ENCODE assay signal across 19 cellular contexts in genomic region chr5:124139995-124140394, GRCh38.
DNase-seq lines count a peak whose midpoint lies in the region; TF ChIP-seq lines count a peak whose summit lies in the region.
"Had no signal": no experiment of that assay in that cellular context is flagged by ENCODE, and none has a peak within 500 bp of the region (broad histone marks: within the 10 kb centered on the region; RNA-seq: fewer than 3 reads in every experiment).

No MANE protein-coding gene starts in this region.

- peak overlapping the region; percentile 37 for H3K27ac ChIP-seq in left ventricle myocardium inferior (replicated peaks)
- no peak overlapping the region for H3K27ac ChIP-seq in sigmoid colon
- H3K27ac ChIP-seq: HL-60 had no signal

- no peaks in the 10 kb centered on the region for H3K27me3 Mint-ChIP-seq in neural crest cell (ENCODE audit: low read depth)
- H3K27me3 Mint-ChIP-seq: CD4-positive, CD25-positive, alpha-beta regulatory T cell; CD8-positive, alpha-beta memory T cell had no signal

- intact Hi-C loops in left ventricle myocardium inferior (cut with micrococcal nuclease) (no loop called here), sigmoid colon (cut with DNase I) (no loop called here)

- H3K4me1 ChIP-seq in left ventricle myocardium inferior (peaks cover 10% of the 10 kb centered on the region), sigmoid colon (no peaks in the 10 kb centered on the region)

- TF ChIP-seq POLR2A in sigmoid colon (IDR thresholded peaks at IDR 0.05), result no peak

- H3K36me3 ChIP-seq in left ventricle myocardium inferior (no peaks in the 10 kb centered on the region), sigmoid colon (no peaks in the 10 kb centered on the region)
- H3K36me3 ChIP-seq: BE2C had no signal

- in situ Hi-C loops in SK-MEL-5 (cut with HindIII; ENCODE audit: low pct_unique_long_range_greater_than_20kb, low sequenced_read_pairs), result no loop called here

- DNase-seq in RPMI7951 (ENCODE audit: low read depth), result peak; percentile 7
- peak; percentile 16 for DNase-seq in SK-MEL-5 (ENCODE audit: low read depth, low spot score)
- no peak for DNase-seq in left ventricle myocardium inferior
- no peak for DNase-seq in neural crest cell (ENCODE audit: low read depth, low spot score)
- DNase-seq in HT-29 (ENCODE audit: low spot score), result no peak
- DNase-seq in sigmoid colon, result no peak
- DNase-seq in hepatic stellate cell (ENCODE audit: low spot score), result no peak
- DNase-seq: ACHN; BE2C; C1 segment of cervical spinal cord; CD4-positive, CD25-positive, alpha-beta regulatory T cell; CD8-positive, alpha-beta memory T cell; COR-L47; DMS 273 treated with DMSO at 0.1 percent for 48 hours; H7; HFFc6; IMR-90 had no signal

- H3K9me3 ChIP-seq in left ventricle myocardium inferior (replicated peaks) (no peaks in the 10 kb centered on the region), sigmoid colon (no peaks in the 10 kb centered on the region)
- H3K9me3 ChIP-seq: BE2C had no signal

- TF ChIP-seq EP300 in sigmoid colon (IDR thresholded peaks at IDR 0.05), result no peak

- H3K27ac Mint-ChIP-seq in neural crest cell (ENCODE audit: unreplicated experiment), result peak overlapping the region; percentile 53
- H3K27ac Mint-ChIP-seq: CD4-positive, CD25-positive, alpha-beta regulatory T cell; CD8-positive, alpha-beta memory T cell; GM23338; HFFc6 had no signal

- no peak for TF ChIP-seq CTCF in left ventricle myocardium inferior (IDR thresholded peaks at IDR 0.05; ENCODE audit: borderline replicate concordance)
- no peak for TF ChIP-seq CTCF in neural crest cell (conservative IDR thresholded peaks at IDR 0.05)
- TF ChIP-seq CTCF in sigmoid colon (IDR thresholded peaks at IDR 0.05), result no peak

- H3K4me3 ChIP-seq in left ventricle myocardium inferior, result no peak overlapping the region
- H3K4me3 ChIP-seq in sigmoid colon, result no peak overlapping the region
- H3K4me3 ChIP-seq: GM23338 had no signal

- H3K36me3 Mint-ChIP-seq in neural crest cell (ENCODE audit: low read depth), result peaks cover 31% of the 10 kb centered on the region
- H3K36me3 Mint-ChIP-seq: CD4-positive, CD25-positive, alpha-beta regulatory T cell; CD8-positive, alpha-beta memory T cell had no signal

- peaks cover 27% of the 10 kb centered on the region for H3K4me1 Mint-ChIP-seq in neural crest cell
- H3K4me1 Mint-ChIP-seq: CD4-positive, CD25-positive, alpha-beta regulatory T cell; CD8-positive, alpha-beta memory T cell; GM23338 had no signal

- no peak overlapping the region for H3K4me3 Mint-ChIP-seq in neural crest cell
- H3K4me3 Mint-ChIP-seq: CD4-positive, CD25-positive, alpha-beta regulatory T cell; CD8-positive, alpha-beta memory T cell; GM23338; HFFc6 had no signal

- peaks cover 18% of the 10 kb centered on the region for H3K9me3 Mint-ChIP-seq in neural crest cell

- H3K27me3 ChIP-seq in left ventricle myocardium inferior (ENCODE audit: low read depth), result no peaks in the 10 kb centered on the region
- no peaks in the 10 kb centered on the region for H3K27me3 ChIP-seq in sigmoid colon
- H3K27me3 ChIP-seq: BE2C had no signal

Comparison
In these comparisons a context has a peak if more than half of its experiments do, and no peak if none do; other contexts are left out.
1. DNase-seq: peak in RPMI7951 (single experiment) and SK-MEL-5 (single experiment); none in left ventricle myocardium inferior (single experiment), neural crest cell (single experiment), HT-29 (single experiment), sigmoid colon (single experiment) and hepatic stellate cell (single experiment).